Comparison of ENCODE assay signal across 8 cellular contexts in the genomic region with DNA sequence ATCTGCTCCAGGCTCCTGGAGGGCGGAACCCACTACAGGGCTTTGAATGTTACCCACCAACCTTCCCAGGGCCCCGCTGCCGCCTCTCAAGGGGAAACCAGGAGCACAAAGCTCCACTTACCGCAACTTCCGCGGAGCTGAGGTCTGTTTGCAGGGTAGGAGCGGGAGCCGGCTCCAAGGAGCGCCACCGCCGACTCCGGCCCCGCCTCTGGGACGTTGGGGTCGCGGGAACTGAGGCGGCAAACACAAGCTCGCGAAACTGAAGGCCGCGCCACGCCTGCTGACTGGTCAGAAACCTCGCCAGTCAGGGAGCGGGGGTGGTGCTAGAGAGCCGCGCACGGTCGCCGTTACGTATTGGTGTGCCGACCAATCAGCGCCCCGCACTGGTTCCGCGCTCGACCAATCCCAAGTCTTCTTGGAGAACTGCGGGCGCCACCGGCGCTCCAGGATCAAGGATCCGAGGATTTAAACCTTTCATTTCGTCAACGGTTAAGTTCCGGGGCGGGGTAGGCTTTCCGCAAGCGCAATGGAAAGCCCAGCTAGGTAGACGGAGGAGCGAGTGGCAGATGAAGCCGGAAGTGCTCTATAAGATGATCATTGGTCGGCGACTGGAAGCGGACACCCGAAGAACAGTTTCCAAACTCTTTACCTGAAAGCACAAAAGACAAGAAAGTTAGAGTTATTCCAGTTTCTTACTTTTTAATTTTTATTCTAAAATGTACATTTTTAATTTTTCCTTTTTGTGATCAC. TPM values are rescaled to one million over a fixed set of nuclear protein-coding genes. Genes with fewer than 3 reads are reported as not detected.
DNase-seq lines count a peak whose midpoint lies in the region; ATAC-seq and TF ChIP-seq lines count a peak whose summit lies in the region.

A gene (minus strand): TSS at position 233 of the 750 bp plus-strand sequence. CDS start 3,828 bp downstream, outside the sequence.

- H3K36me3 Mint-ChIP-seq in Calu3 (ENCODE audit: insufficient read depth, unreplicated experiment) (peaks cover 47% of the 10 kb centered on the region), endothelial cell (ENCODE audit: low read depth, unreplicated experiment) (peaks cover 4% of the 10 kb centered on the region), mesothelial cell of epicardium (peaks cover 6% of the 10 kb centered on the region)

- H3K9ac ChIP-seq in HUES64 (ENCODE audit: low read depth, low read length) (peak within 1 kb of the TSS; percentile 90), OCI-LY1 (ENCODE audit: low read length) (peak within 1 kb of the TSS; percentile 90)

- peak; percentile 94 for ATAC-seq in GM21447 (IDR thresholded peaks at IDR 0.05; ENCODE audit: unreplicated experiment)

- peak within 1 kb of the TSS; percentile 86 for H3K4me2 ChIP-seq in OCI-LY1 (ENCODE audit: low read length)

- no peaks in the 10 kb centered on the region for H3K27me3 ChIP-seq in HUES64 (ENCODE audit: insufficient read depth, low read length)
- H3K27me3 ChIP-seq in OCI-LY1 (ENCODE audit: insufficient read depth, low read length): no peaks in the 10 kb centered on the region

- peak within 1 kb of the TSS; percentile 93 for H3K4me3 ChIP-seq in HUES64 (ENCODE audit: low read length)
- H3K4me3 ChIP-seq in OCI-LY1 (ENCODE audit: low read depth, low read length, poor library complexity, severe bottlenecking): peak within 1 kb of the TSS; percentile 84

- no peak for TF ChIP-seq CTCF in Calu3 (IDR thresholded peaks at IDR 0.05; ENCODE audit: unreplicated experiment)
- no peak for TF ChIP-seq CTCF in OCI-LY1 (IDR thresholded peaks at IDR 0.05; ENCODE audit: low read length)
- no peak for TF ChIP-seq CTCF in endothelial cell (IDR thresholded peaks at IDR 0.05; ENCODE audit: unreplicated experiment)
- TF ChIP-seq CTCF in mesothelial cell of epicardium (IDR thresholded peaks at IDR 0.05; ENCODE audit: unreplicated experiment): no peak

- H3K27me3 Mint-ChIP-seq in Calu3 (ENCODE audit: unreplicated experiment) (no peaks in the 10 kb centered on the region), endothelial cell (ENCODE audit: unreplicated experiment) (peaks cover 7% of the 10 kb centered on the region), mesothelial cell of epicardium (ENCODE audit: low read depth) (no peaks in the 10 kb centered on the region)

- H3K27ac Mint-ChIP-seq in Calu3 (ENCODE audit: unreplicated experiment): peak within 1 kb of the TSS; percentile 94
- H3K27ac Mint-ChIP-seq in endothelial cell (ENCODE audit: unreplicated experiment): peak within 1 kb of the TSS; percentile 99
- H3K27ac Mint-ChIP-seq in mesothelial cell of epicardium: peak within 1 kb of the TSS; percentile 97

- peak; percentile 98 for DNase-seq in Calu3
- peak; percentile 95 for DNase-seq in activated CD8-positive, alpha-beta memory T cell treated with anti-CD3 and anti-CD28 coated beads, Interleukin-2, amount 50 U/mL, for 4 hours
- DNase-seq in endothelial cell (ENCODE audit: low spot score): peak; percentile 97
- peak; percentile 97 to 99 for DNase-seq in mesothelial cell of epicardium (ENCODE audit: low spot score in 2 of 2, unreplicated experiment in 2 of 2)
- DNase-seq in stimulated activated CD8-positive, alpha-beta memory T cell treated with anti-CD3 and anti-CD28 coated beads, Interleukin-15, amount 100 ng/mL, for 48 hours (ENCODE audit: low read depth in 2 of 2): peak; percentile 97 to 98

- H3K9me2 ChIP-seq in OCI-LY1 (ENCODE audit: low read depth, low read length): no peaks in the 10 kb centered on the region

- H3K36me3 ChIP-seq in HUES64 (ENCODE audit: insufficient read depth, low read length): peaks cover 25% of the 10 kb centered on the region
- H3K36me3 ChIP-seq in OCI-LY1 (ENCODE audit: insufficient read depth, low read length): peaks cover 38% of the 10 kb centered on the region

- peaks cover 3% of the 10 kb centered on the region; the same call in 1 of the 2 replicates for H3K4me1 ChIP-seq in HUES64 (ENCODE audit: insufficient read depth, low read length)
- peaks cover 19% of the 10 kb centered on the region for H3K4me1 ChIP-seq in OCI-LY1 (ENCODE audit: insufficient read depth, low read length, severe bottlenecking)

- H3F3A ChIP-seq in OCI-LY1 (ENCODE audit: insufficient read depth, low read length): no peaks in the 10 kb centered on the region

- CTCF ChIA-PET in Calu3 (lab: Charles Lee): interaction anchor here (0.6 to 1.8 kb wide), 10 partner anchors 10 to 1973 kb away, joined by 3 to 10 read pairs (median 4); a partner anchor contains a TSS

- H3K79me2 ChIP-seq in OCI-LY1 (ENCODE audit: insufficient read depth, low read length): peaks cover 46% of the 10 kb centered on the region

- intact Hi-C loops in Calu3 (cut with micrococcal nuclease; ENCODE audit: unreplicated experiment): loop anchor here (1.0 to 5.0 kb wide), 2 partner anchors 9 to 33 kb away; no protein-coding TSS in a partner anchor

- no peaks in the 10 kb centered on the region for H4K20me1 ChIP-seq in OCI-LY1 (ENCODE audit: insufficient read depth, low read length)

- WGBS in HUES64: under 1% methylated on average over 54 of the region's 54 CpGs

- H3K4me3 Mint-ChIP-seq in Calu3 (ENCODE audit: low read depth, unreplicated experiment) (peak within 1 kb of the TSS; percentile 92), endothelial cell (ENCODE audit: unreplicated experiment) (peak within 1 kb of the TSS; percentile 96), mesothelial cell of epicardium (peak within 1 kb of the TSS; percentile 91)

- H2AFZ ChIP-seq in OCI-LY1 (ENCODE audit: low read length): no peak within 1 kb of the TSS

- H3K9me3 Mint-ChIP-seq in Calu3 (ENCODE audit: low read depth, unreplicated experiment): no peaks in the 10 kb centered on the region
- no peaks in the 10 kb centered on the region for H3K9me3 Mint-ChIP-seq in endothelial cell (ENCODE audit: unreplicated experiment)
- H3K9me3 Mint-ChIP-seq in mesothelial cell of epicardium: no peaks in the 10 kb centered on the region

- H3K4me1 Mint-ChIP-seq in Calu3 (ENCODE audit: low read depth, unreplicated experiment) (peaks cover 8% of the 10 kb centered on the region), endothelial cell (ENCODE audit: unreplicated experiment) (peaks cover 12% of the 10 kb centered on the region), mesothelial cell of epicardium (peaks cover 13% of the 10 kb centered on the region)

- no TSS peak for BruUV-seq in Calu3 (replicated peaks; lab: Mats Ljungman, UMichigan)

- H3K27ac ChIP-seq in HUES64 (ENCODE audit: low read depth, low read length): peak within 1 kb of the TSS; percentile 95
- peak within 1 kb of the TSS; percentile 78 for H3K27ac ChIP-seq in OCI-LY1 (ENCODE audit: low read depth, low read length, poor library complexity, severe bottlenecking)

- H3K9me3 ChIP-seq in HUES64 (ENCODE audit: insufficient read depth, low read depth, low read length) (no peaks in the 10 kb centered on the region), OCI-LY1 (ENCODE audit: low read length) (no peaks in the 10 kb centered on the region)

RNA-seq across cellular contexts. Expression of the gene that starts here (rescaled TPM):
- 52.5 and 62.4 TPM in 2 replicates for total RNA-seq in Calu3 (2022)
- polyA plus RNA-seq in HUES64 (2013, experiment 1 of 2): 24.0 TPM
- polyA plus RNA-seq in HUES64 (2013, experiment 2 of 2): 23.8 TPM
- total RNA-seq in endothelial cell (ENCODE audit: unreplicated experiment): 12.1 TPM
- 10.2 to 12.4 TPM (median 12.3 TPM) in 3 replicates for total RNA-seq in mesothelial cell of epicardium

Comparison
In these comparisons a context has a peak if more than half of its experiments do, and no peak if none do; other contexts are left out.
1. Peak in every context shown above with its lines: DNase-seq, ATAC-seq, H3K4me3 ChIP-seq and H3K27ac ChIP-seq.